Comparison of ENCODE assay signal across 16 cellular contexts in genomic region chr2:180647651-180648050, GRCh38.
"Had no signal": no experiment of that assay in that cellular context is flagged by ENCODE, and none has a peak within 500 bp of the region (broad histone marks: within the 10 kb centered on the region; RNA-seq: fewer than 3 reads in every experiment).

No MANE protein-coding gene starts in this region.

- H3K4me3 ChIP-seq: lower lobe of right lung, pancreas, spleen, tibial artery had no signal

- H3K9me3 ChIP-seq: lower lobe of right lung, pancreas, spleen, tibial artery had no signal

- H3K36me3 Mint-ChIP-seq: immature natural killer cell, mesothelial cell of epicardium had no signal

- H3K27me3 ChIP-seq: pancreas, spleen, tibial artery had no signal

- H3K27ac Mint-ChIP-seq: activated T-cell treated with anti-CD3 and anti-CD28 coated beads, Interleukin-2, amount 50 U/mL, for 72 hours; immature natural killer cell; mesothelial cell of epicardium had no signal

- ATAC-seq: activated T-cell treated with anti-CD3 and anti-CD28 coated beads, Interleukin-2, amount 50 U/mL, for 72 hours had no signal

- H3K36me3 ChIP-seq: lower lobe of right lung, pancreas, spleen, tibial artery had no signal

- H3K4me3 Mint-ChIP-seq: activated T-cell treated with anti-CD3 and anti-CD28 coated beads, Interleukin-2, amount 50 U/mL, for 72 hours; immature natural killer cell; mesothelial cell of epicardium had no signal

- H3K4me1 Mint-ChIP-seq: immature natural killer cell, mesothelial cell of epicardium had no signal

- H3K4me1 ChIP-seq: lower lobe of right lung, pancreas, spleen had no signal

- H3K27ac ChIP-seq: lower lobe of right lung, pancreas, spleen, tibial artery had no signal

- H3K9me3 Mint-ChIP-seq: activated T-cell treated with anti-CD3 and anti-CD28 coated beads, Interleukin-2, amount 50 U/mL, for 72 hours; immature natural killer cell had no signal

- DNase-seq: activated CD4-positive, alpha-beta T cell treated with anti-CD3 and anti-CD28 coated beads, Interleukin-2, amount 50 U/mL, for 4 hours; activated effector memory CD4-positive, alpha-beta T cell treated with anti-CD3 and anti-CD28 coated beads, Interleukin-2, amount 50 U/mL, for 16 hours; activated naive CD4-positive, alpha-beta T cell treated with anti-CD3 and anti-CD28 coated beads, Interleukin-2, amount 50 U/mL, for 16 hours; activated T-cell treated with anti-CD3 and anti-CD28 coated beads, Interleukin-2, amount 50 U/mL, for 72 hours; foreskin melanocyte; glutamatergic neuron; immature natural killer cell; kidney glomerular epithelial cell; lower lobe of right lung; pancreas; spleen; stimulated activated CD8-positive, alpha-beta memory T cell treated with anti-CD3 and anti-CD28 coated beads, Interleukin-4, amount 100 ng/mL, for 48 hours; stimulated activated naive CD4-positive, alpha-beta T cell; T-helper 2 cell; tibial artery had no signal
